8 cellular contexts compared by ENCODE assay signal in the genomic region with DNA sequence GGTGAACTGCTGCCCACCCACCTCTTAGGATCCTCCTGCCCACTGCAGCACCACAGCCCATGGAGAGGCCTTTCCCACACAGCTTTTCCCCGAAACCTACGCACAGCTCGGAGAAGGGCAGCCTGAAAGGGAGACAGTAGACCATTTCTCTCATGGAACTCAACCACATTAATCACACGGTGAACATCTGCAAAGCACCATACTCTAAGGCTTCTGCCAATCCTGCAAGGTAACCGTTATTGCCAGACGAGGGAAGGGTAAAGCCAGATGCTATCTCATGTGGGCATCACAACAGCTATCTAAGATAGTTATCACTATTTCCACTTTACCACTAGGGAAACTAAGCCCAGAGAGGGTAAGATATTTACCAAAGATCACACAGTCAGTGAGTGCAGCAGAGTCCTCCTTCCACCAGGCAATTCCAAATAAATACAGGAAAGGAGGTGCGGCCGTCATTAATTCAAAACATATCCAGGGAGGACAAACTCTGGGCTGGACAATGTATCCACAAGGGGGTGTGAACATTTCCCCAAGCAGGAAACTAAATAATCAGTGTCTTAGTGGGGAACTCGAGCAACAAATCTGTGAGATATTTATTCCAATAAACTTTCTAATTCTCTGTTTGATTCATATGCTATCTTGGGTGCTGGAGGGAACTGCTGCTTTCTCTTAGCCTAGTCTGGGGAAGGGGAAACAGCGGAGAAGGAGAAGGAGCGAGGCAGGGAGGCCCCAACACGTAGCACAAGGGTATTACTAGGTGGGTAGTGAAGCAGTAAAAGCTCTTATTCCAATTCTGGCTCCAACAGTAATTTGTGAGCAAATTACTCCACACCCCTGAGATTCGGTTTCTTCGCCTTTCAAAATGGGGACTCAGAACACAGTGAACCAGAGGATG. TPM values are rescaled to one million over a fixed set of nuclear protein-coding genes. Genes with fewer than 3 reads are reported as not detected.
DNase-seq lines count a peak whose midpoint lies in the region; ATAC-seq, FAIRE-seq and TF ChIP-seq lines count a peak whose summit lies in the region.

No MANE protein-coding gene starts in this region.

- H3K4me3 ChIP-seq in NT2/D1 (ENCODE audit: insufficient read length, low read depth) (peak overlapping the region; percentile 96), endothelial cell of umbilical vein (replicated peaks in 1 of 3; ENCODE audit: insufficient read depth in 1 of 3, low read depth in 1 of 3, low read length in 3 of 3) (peak overlapping the region; percentile 65 to 95 (median 83)), osteoblast (ENCODE audit: insufficient read depth, low read length) (peak overlapping the region; percentile 97)

- peak overlapping the region; percentile 65 for H2AFZ ChIP-seq in endothelial cell of umbilical vein (ENCODE audit: low read depth, low read length)
- H2AFZ ChIP-seq in osteoblast (ENCODE audit: low read length) = peak overlapping the region; percentile 86

- TSS peak; percentile 73 for BruUV-seq in endothelial cell of umbilical vein (replicated peaks; lab: Mats Ljungman, UMichigan)

- CTCF ChIA-PET in endothelial cell of umbilical vein (lab: Charles Lee) = interaction anchor here (0.5 to 2.3 kb wide), 8 partner anchors 72 to 338 kb away, joined by 3 to 18 read pairs (median 4); a partner anchor contains a TSS

- dilution Hi-C loops in endothelial cell of umbilical vein (cut with MboI; ENCODE audit: extremely low pct_ligation_motif_present, low sequenced_read_pairs) = no loop called here

- TF ChIP-seq CTCF in endothelial cell of umbilical vein (IDR thresholded peaks at IDR 0.05; ENCODE audit: extremely low read depth in 1 of 2, insufficient read depth in 1 of 2, low read depth in 1 of 2, low read length in 2 of 2) = no peak
- no peak for TF ChIP-seq CTCF in osteoblast (IDR thresholded peaks at IDR 0.05; ENCODE audit: extremely low read depth, low read depth, low read length)

- H3K27ac ChIP-seq in endothelial cell of umbilical vein (ENCODE audit: insufficient read depth, low read depth, low read length) (peak overlapping the region; percentile 36), osteoblast (ENCODE audit: low read depth, low read length) (peak overlapping the region; percentile 69)

- H3K9ac ChIP-seq in NT2/D1 (ENCODE audit: insufficient read length, low read depth) (peak overlapping the region; percentile 97), endothelial cell of umbilical vein (replicated peaks; ENCODE audit: extremely low read depth, insufficient read depth, low read length) (peak overlapping the region; percentile 83)

- peak; percentile 25 for DNase-seq in ELR (ENCODE audit: low read depth)
- DNase-seq in NT2/D1 (ENCODE audit: low read depth, low spot score) = no peak
- no peak for DNase-seq in endothelial cell of umbilical vein (ENCODE audit: low read depth, low spot score)
- no peak for DNase-seq in osteoblast (ENCODE audit: insufficient read length, low spot score, missing footprints)
- no peak for DNase-seq in NOMO-1 treated with dmso at 0.1 percent for 144 hours (lab: John Stamatoyannopoulos, UW; ENCODE audit: unreplicated experiment)
- no peak for DNase-seq in HK-2 (ENCODE audit: unreplicated experiment)
- no peak for DNase-seq in UCSD-AML1 (lab: John Stamatoyannopoulos, UW; ENCODE audit: unreplicated experiment)

- H3K4me2 ChIP-seq in endothelial cell of umbilical vein (ENCODE audit: insufficient read depth, low read length) (peak overlapping the region; percentile 91), osteoblast (ENCODE audit: insufficient read depth, low read length) (peak overlapping the region; percentile 89)

- POLR2A ChIA-PET in endothelial cell of umbilical vein (lab: Charles Lee) = interaction anchor here (0.8 to 1.0 kb wide), 2 partner anchors 72 to 294 kb away, joined by 4 read pairs; a partner anchor contains a TSS

- peaks cover 4% of the 10 kb centered on the region for H4K20me1 ChIP-seq in endothelial cell of umbilical vein (replicated peaks; ENCODE audit: control insufficient read depth, extremely low read depth, insufficient read depth, low read length)
- peaks cover 20% of the 10 kb centered on the region for H4K20me1 ChIP-seq in osteoblast (ENCODE audit: insufficient read depth, low read length)

- intact Hi-C loops in endothelial cell of umbilical vein (cut with micrococcal nuclease) = loop anchor here (1.0 to 10.0 kb wide), 4 partner anchors 72 to 338 kb away; a partner anchor contains a TSS

- peaks cover 55% of the 10 kb centered on the region for H3K79me2 ChIP-seq in endothelial cell of umbilical vein (ENCODE audit: control insufficient read depth, insufficient read depth, low read length)
- H3K79me2 ChIP-seq in osteoblast (ENCODE audit: insufficient read depth, low read length) = peaks cover 63% of the 10 kb centered on the region

- H3K9me3 ChIP-seq in NT2/D1 (ENCODE audit: insufficient read depth, low read length) (no peaks in the 10 kb centered on the region), endothelial cell of umbilical vein (replicated peaks; ENCODE audit: control insufficient read depth, insufficient read depth, low read length) (no peaks in the 10 kb centered on the region), osteoblast (ENCODE audit: low read depth, low read length) (no peaks in the 10 kb centered on the region)

- TF ChIP-seq POLR2A in endothelial cell of umbilical vein (IDR thresholded peaks at IDR 0.05; ENCODE audit: low read depth, low read length) = no peak
- no peak for TF ChIP-seq POLR2A in GM18505 (IDR thresholded peaks at IDR 0.05; ENCODE audit: borderline replicate concordance, extremely low read depth, insufficient read depth, insufficient read length)

- H3K36me3 ChIP-seq in NT2/D1 (ENCODE audit: insufficient read depth, insufficient read length, low read length) = peaks cover 54% of the 10 kb centered on the region
- peaks cover under 1 to 5% of the 10 kb centered on the region in 2 experiments for H3K36me3 ChIP-seq in endothelial cell of umbilical vein (ENCODE audit: control insufficient read depth in 2 of 2, extremely low read depth in 1 of 2, insufficient read depth in 2 of 2, low read length in 2 of 2)
- peaks cover 16% of the 10 kb centered on the region for H3K36me3 ChIP-seq in osteoblast (ENCODE audit: insufficient read depth, low read length)

- H3K4me1 ChIP-seq in NT2/D1 (ENCODE audit: insufficient read depth, insufficient read length) = peaks cover 5% of the 10 kb centered on the region
- H3K4me1 ChIP-seq in endothelial cell of umbilical vein (ENCODE audit: control insufficient read depth, extremely low read depth, insufficient read depth, low read length) = peaks cover 25% of the 10 kb centered on the region
- peaks cover 26% of the 10 kb centered on the region for H3K4me1 ChIP-seq in osteoblast (ENCODE audit: insufficient read depth, low read length)

- no peaks in the 10 kb centered on the region for H3K9me1 ChIP-seq in endothelial cell of umbilical vein (replicated peaks; ENCODE audit: control insufficient read depth, extremely low read depth, insufficient read depth, low read length)

- FAIRE-seq in endothelial cell of umbilical vein (lab: Jason Lieb, UNC) = no peak

- ATAC-seq in GM18505 (IDR thresholded peaks at IDR 0.05; ENCODE audit: unreplicated experiment) = no peak

- H3K27me3 ChIP-seq in NT2/D1 (ENCODE audit: insufficient read depth, insufficient read length) (no peaks in the 10 kb centered on the region), endothelial cell of umbilical vein (ENCODE audit: control insufficient read depth in 2 of 2, insufficient read depth in 2 of 2, low read length in 2 of 2) (no peaks in the 10 kb centered on the region), osteoblast (ENCODE audit: insufficient read depth, low read length) (no peaks in the 10 kb centered on the region)

TF ChIP-seq in endothelial cell of umbilical vein, 7 proteins besides CTCF, POLR2A, EP300 and RAD21:
- no peak for TF ChIP-seq MYC (IDR thresholded peaks at IDR 0.05; ENCODE audit: low read depth, low read length)
- TF ChIP-seq FOS (IDR thresholded peaks at IDR 0.05; ENCODE audit: borderline replicate concordance, insufficient read depth, low read length) = no peak

RNA-seq across cellular contexts. Expression of a gene that starts 0.7 kb away (rescaled TPM):
- total RNA-seq in endothelial cell of umbilical vein = 8.3 and 9.6 TPM in 2 replicates
- 6.4 and 8.0 TPM in 2 replicates for polyA plus RNA-seq in endothelial cell of umbilical vein
- polyA plus RNA-seq in endothelial cell of umbilical vein (2011; cell fraction: cytosol; rRNA removed) = 6.9 and 7.8 TPM in 2 replicates
- 3.5 and 4.6 TPM in 2 replicates for polyA plus RNA-seq in endothelial cell of umbilical vein (2011; cell fraction: nucleus; rRNA removed)
- polyA plus RNA-seq in endothelial cell of umbilical vein (2012) = 10.1 and 11.9 TPM in 2 replicates
- 6.3 and 10.4 TPM in 2 replicates for polyA minus RNA-seq in endothelial cell of umbilical vein
- polyA minus RNA-seq in endothelial cell of umbilical vein (2011; cell fraction: cytosol; rRNA and poly(A)+ RNA removed) = 2.3 TPM
- 1.2 and 2.1 TPM in 2 replicates for polyA minus RNA-seq in endothelial cell of umbilical vein (2011; cell fraction: nucleus; rRNA and poly(A)+ RNA removed)
- total RNA-seq in osteoblast = 3.5 and 4.0 TPM in 2 replicates

RNA-seq across cellular contexts. Expression of a gene that starts 0.9 kb away (rescaled TPM):
- total RNA-seq in endothelial cell of umbilical vein (61.3 and 62.8 TPM in 2 replicates), osteoblast (39.5 and 42.7 TPM in 2 replicates)
- 27.5 and 29.0 TPM in 2 replicates for polyA plus RNA-seq in endothelial cell of umbilical vein
- polyA plus RNA-seq in endothelial cell of umbilical vein (2011; cell fraction: cytosol; rRNA removed) = 35.6 and 36.0 TPM in 2 replicates
- polyA plus RNA-seq in endothelial cell of umbilical vein (2011; cell fraction: nucleus; rRNA removed) = 32.1 and 43.9 TPM in 2 replicates
- 47.6 and 49.5 TPM in 2 replicates for polyA plus RNA-seq in endothelial cell of umbilical vein (2012)
- 21.8 and 22.6 TPM in 2 replicates for polyA minus RNA-seq in endothelial cell of umbilical vein
- polyA minus RNA-seq in endothelial cell of umbilical vein (2011; cell fraction: cytosol; rRNA and poly(A)+ RNA removed) = 14.1 TPM
- polyA minus RNA-seq in endothelial cell of umbilical vein (2011; cell fraction: nucleus; rRNA and poly(A)+ RNA removed) = 32.0 and 44.8 TPM in 2 replicates
